Comparison of ENCODE assay signal across 27 cellular contexts in genomic region chr22:28237092-28237491, GRCh38.
"Had no signal": no experiment of that assay in that cellular context is flagged by ENCODE, and none has a peak within 500 bp of the region (broad histone marks: within the 10 kb centered on the region; RNA-seq: fewer than 3 reads in every experiment).

No MANE protein-coding gene starts in this region.

- H3K4me2 ChIP-seq: SK-N-SH had no signal

- H3K27ac Mint-ChIP-seq: activated CD8-positive, alpha-beta T cell treated with anti-CD3 and anti-CD28 coated beads, Interleukin-2, amount 10 ng/mL, durations not matched to agents 7 days and 5 days; activated naive CD8-positive, alpha-beta T cell treated with anti-CD3 and anti-CD28 coated beads, Interleukin-2, amount 50 U/mL, for 24 hours; activated T-helper 1 cell treated with anti-CD3 and anti-CD28 coated beads, Interleukin-12 subunit alpha, Interleukin-12 subunit beta, Interleukin-2, Interleukin-4 antibody, amounts not matched to agents 30 ng/mL and 10 ng/mL and 1 ng/mL, durations not matched to agents 14 hours and 24 hours and 36 hours; dendritic cell treated with granulocyte-macrophage colony-stimulating factor and Interleukin-4, amounts not matched to agents 40 ng/mL and 50 ng/mL, for 4 days; stimulated activated naive B cell treated with anti-CD40 and anti-IgM and Interleukin-4, amounts not matched to agents 10 μg/mL and 1 μg/mL and 100 μg/mL, for 72 hours; type B pancreatic cell had no signal

- H3K4me1 Mint-ChIP-seq: activated naive CD8-positive, alpha-beta T cell treated with anti-CD3 and anti-CD28 coated beads, Interleukin-2, amount 50 U/mL, for 24 hours had no signal

- H3K9me3 ChIP-seq: ascending aorta, gastrocnemius medialis, SK-N-SH had no signal

- H3K4me3 Mint-ChIP-seq: activated CD8-positive, alpha-beta T cell treated with anti-CD3 and anti-CD28 coated beads, Interleukin-2, amount 10 ng/mL, durations not matched to agents 7 days and 5 days; activated naive CD8-positive, alpha-beta T cell treated with anti-CD3 and anti-CD28 coated beads, Interleukin-2, amount 50 U/mL, for 24 hours; activated T-helper 1 cell treated with anti-CD3 and anti-CD28 coated beads, Interleukin-12 subunit alpha, Interleukin-12 subunit beta, Interleukin-2, Interleukin-4 antibody, amounts not matched to agents 30 ng/mL and 10 ng/mL and 1 ng/mL, durations not matched to agents 14 hours and 24 hours and 36 hours; dendritic cell treated with granulocyte-macrophage colony-stimulating factor and Interleukin-4, amounts not matched to agents 40 ng/mL and 50 ng/mL, for 4 days; stimulated activated naive B cell treated with anti-CD40 and anti-IgM and Interleukin-4, amounts not matched to agents 10 μg/mL and 1 μg/mL and 100 μg/mL, for 72 hours; type B pancreatic cell had no signal

- FAIRE-seq: bronchial epithelial cell, endometrium had no signal

- ATAC-seq: activated CD4-positive, CD25-positive, alpha-beta regulatory T cell treated with anti-CD3 and anti-CD28 coated beads, Interleukin-2, amount 50 U/mL, for 24 hours; activated CD8-positive, alpha-beta T cell treated with anti-CD3 and anti-CD28 coated beads, Interleukin-2, amount 10 ng/mL, durations not matched to agents 7 days and 5 days; activated naive CD8-positive, alpha-beta T cell treated with anti-CD3 and anti-CD28 coated beads, Interleukin-2, amount 50 U/mL, for 24 hours; gastrocnemius medialis; left ventricle myocardium superior; sciatic nerve; stimulated activated naive B cell treated with anti-CD40 and anti-IgM and Interleukin-4, amounts not matched to agents 10 μg/mL and 1 μg/mL and 100 μg/mL, for 72 hours had no signal

- H3K27me3 Mint-ChIP-seq: dendritic cell treated with granulocyte-macrophage colony-stimulating factor and Interleukin-4, amounts not matched to agents 40 ng/mL and 50 ng/mL, for 4 days; type B pancreatic cell had no signal

- H3K9me3 Mint-ChIP-seq: activated T-helper 1 cell treated with anti-CD3 and anti-CD28 coated beads, Interleukin-12 subunit alpha, Interleukin-12 subunit beta, Interleukin-2, Interleukin-4 antibody, amounts not matched to agents 30 ng/mL and 10 ng/mL and 1 ng/mL, durations not matched to agents 14 hours and 24 hours and 36 hours had no signal

- H3K36me3 ChIP-seq: ascending aorta, gastrocnemius medialis had no signal

- H3K4me3 ChIP-seq: ascending aorta, gastrocnemius medialis had no signal

- H3K27ac ChIP-seq: gastrocnemius medialis, VCaP had no signal

- H3K9ac ChIP-seq: SK-N-SH had no signal

- DNase-seq: activated CD4-positive, alpha-beta T cell treated with anti-CD3 and anti-CD28 coated beads, Interleukin-2, amount 50 U/mL, for 1 hour; activated CD8-positive, alpha-beta T cell treated with anti-CD3 and anti-CD28 coated beads, Interleukin-2, amount 10 ng/mL, durations not matched to agents 7 days and 5 days; activated gamma-delta T cell; activated naive CD4-positive, alpha-beta T cell treated with anti-CD3 and anti-CD28 coated beads, Interleukin-2, amount 50 U/mL, for 16 hours; activated naive CD8-positive, alpha-beta T cell treated with anti-CD3 and anti-CD28 coated beads, Interleukin-2, amount 50 U/mL, for 24 hours; cerebellar nuclear complex; effector CD4-positive, alpha-beta T cell; erythroblast; gastrocnemius medialis; hippocampal formation; left ventricle myocardium superior; midbrain; nucleus accumbens; posterior cingulate gyrus; SK-N-SH; stimulated activated CD4-positive, alpha-beta T cell treated with anti-CD3 and anti-CD28 coated beads, Interleukin-2, amount 100 ng/mL, for 48 hours; stimulated activated CD8-positive, alpha-beta memory T cell treated with anti-CD3 and anti-CD28 coated beads, Interleukin-4, amount 100 ng/mL, for 48 hours; stimulated activated naive B cell treated with anti-CD40 and anti-IgM and Interleukin-4, amounts not matched to agents 10 μg/mL and 1 μg/mL and 100 μg/mL, for 72 hours had no signal

- H3K27me3 ChIP-seq: ascending aorta, gastrocnemius medialis had no signal
